Comparison of ENCODE assay signal across 9 cellular contexts in genomic region chr5:6379246-6379645, GRCh38.
A peak's percentile ranks its signal among the peaks of the same experiment; 100 is the strongest.
DNase-seq lines count a peak whose midpoint lies in the region; ATAC-seq and TF ChIP-seq lines count a peak whose summit lies in the region.
"Had no signal": no experiment of that assay in that cellular context is flagged by ENCODE, and none has a peak within 500 bp of the region (broad histone marks: within the 10 kb centered on the region; RNA-seq: fewer than 3 reads in every experiment).

No MANE protein-coding gene starts in this region.

- H3K4me1 Mint-ChIP-seq in activated T-cell treated with anti-CD3 and anti-CD28 coated beads, Interleukin-2, amount 50 U/mL, for 24 hours (ENCODE audit: low read depth) = peaks cover 37% of the 10 kb centered on the region
- H3K4me1 Mint-ChIP-seq in stimulated activated naive CD8-positive, alpha-beta T cell treated with anti-CD3 and anti-CD28 coated beads, Interleukin-15, amount 100 ng/mL, for 72 hours = peaks cover 46% of the 10 kb centered on the region

- H3K27me3 ChIP-seq in iPS-15b (ENCODE audit: control insufficient read depth, insufficient read depth, low read length) = no peaks in the 10 kb centered on the region

- H3K36me3 ChIP-seq in iPS-15b (ENCODE audit: control insufficient read depth, insufficient read depth, low read length) = peaks cover 16% of the 10 kb centered on the region

- H3K9me3 Mint-ChIP-seq in activated T-cell treated with anti-CD3 and anti-CD28 coated beads, Interleukin-2, amount 50 U/mL, for 24 hours = no peaks in the 10 kb centered on the region
- H3K9me3 Mint-ChIP-seq in stimulated activated naive CD8-positive, alpha-beta T cell treated with anti-CD3 and anti-CD28 coated beads, Interleukin-15, amount 100 ng/mL, for 72 hours = no peaks in the 10 kb centered on the region

- peaks cover 48% of the 10 kb centered on the region for H3K36me3 Mint-ChIP-seq in activated T-cell treated with anti-CD3 and anti-CD28 coated beads, Interleukin-2, amount 50 U/mL, for 24 hours (ENCODE audit: low read depth)

- H3K4me3 Mint-ChIP-seq in activated T-cell treated with anti-CD3 and anti-CD28 coated beads, Interleukin-2, amount 50 U/mL, for 24 hours = peak overlapping the region; percentile 99
- H3K4me3 Mint-ChIP-seq in stimulated activated naive CD8-positive, alpha-beta T cell treated with anti-CD3 and anti-CD28 coated beads, Interleukin-15, amount 100 ng/mL, for 72 hours = peak overlapping the region; percentile 99 to 100

- peak overlapping the region; percentile 99 for H3K27ac Mint-ChIP-seq in activated T-cell treated with anti-CD3 and anti-CD28 coated beads, Interleukin-2, amount 50 U/mL, for 24 hours
- peak overlapping the region; percentile 98 for H3K27ac Mint-ChIP-seq in stimulated activated naive CD8-positive, alpha-beta T cell treated with anti-CD3 and anti-CD28 coated beads, Interleukin-15, amount 100 ng/mL, for 72 hours

- DNase-seq in activated T-cell treated with anti-CD3 and anti-CD28 coated beads, Interleukin-2, amount 50 U/mL, for 24 hours = no peak
- no peak for DNase-seq in activated T-cell treated with anti-CD3 and anti-CD28 coated beads, Interleukin-2, amount 50 U/mL, for 48 hours
- no peak for DNase-seq in stimulated activated naive CD8-positive, alpha-beta T cell treated with anti-CD3 and anti-CD28 coated beads, Interleukin-15, amount 100 ng/mL, for 72 hours
- no peak for DNase-seq in Kasumi-1 (lab: John Stamatoyannopoulos, UW)
- no peak for DNase-seq in NCI-H2029 (lab: John Stamatoyannopoulos, UW)
- DNase-seq: activated CD4-positive, alpha-beta T cell treated with anti-CD3 and anti-CD28 coated beads for 1 hour had no signal

- no peak for TF ChIP-seq CTCF in WI38 (IDR thresholded peaks at IDR 0.05; ENCODE audit: low read depth, low read length)

- H3K9ac ChIP-seq in iPS-15b (ENCODE audit: low read depth, low read length) = no peak overlapping the region

- no peaks in the 10 kb centered on the region for H3K9me3 ChIP-seq in iPS-15b (ENCODE audit: control insufficient read depth, insufficient read depth, low read length)

- no peak for ATAC-seq in stimulated activated naive CD8-positive, alpha-beta T cell treated with anti-CD3 and anti-CD28 coated beads, Interleukin-15, amount 100 ng/mL, for 72 hours
- no peak for ATAC-seq in HG03108 (IDR thresholded peaks at IDR 0.05; ENCODE audit: unreplicated experiment)

- peak overlapping the region; percentile 98 for H3K4me3 ChIP-seq in WI38 (ENCODE audit: low read depth, low read length)
- peak overlapping the region; percentile 93 for H3K4me3 ChIP-seq in iPS-15b (ENCODE audit: low read depth, low read length)

- H3K4me1 ChIP-seq in iPS-15b (ENCODE audit: control insufficient read depth, insufficient read depth, low read length) = no peaks in the 10 kb centered on the region

- H3K27me3 Mint-ChIP-seq in activated T-cell treated with anti-CD3 and anti-CD28 coated beads, Interleukin-2, amount 50 U/mL, for 24 hours = peaks cover 14% of the 10 kb centered on the region
- H3K27me3 Mint-ChIP-seq in stimulated activated naive CD8-positive, alpha-beta T cell treated with anti-CD3 and anti-CD28 coated beads, Interleukin-15, amount 100 ng/mL, for 72 hours = no peaks in the 10 kb centered on the region
